In genomic region chr7:140476698-140477261, GRCh38 we compare ENCODE assay signal across 10 cellular contexts. TPM values are rescaled to one million over a fixed set of nuclear protein-coding genes. Genes with fewer than 3 reads are reported as not detected.
DNase-seq lines count a peak whose midpoint lies in the region; ATAC-seq, FAIRE-seq and TF ChIP-seq lines count a peak whose summit lies in the region.
"Had no signal": no experiment of that assay in that cellular context is flagged by ENCODE, and none has a peak within 500 bp of the region (broad histone marks: within the 10 kb centered on the region; RNA-seq: fewer than 3 reads in every experiment).

No MANE protein-coding gene starts in this region.

- H3K36me3 ChIP-seq in cardiac muscle cell (no peaks in the 10 kb centered on the region), HepG2 (replicated peaks in 1 of 2; ENCODE audit: control insufficient read depth in 1 of 2, insufficient read depth in 2 of 2, low read length in 2 of 2) (peaks cover 0 to under 1% of the 10 kb centered on the region in 2 experiments; a peak in 1 of 5 replicates), transverse colon (peaks cover 0 to 4% (median 0%) of the 10 kb centered on the region in 4 donors), sigmoid colon (peaks cover 0 to 3% (median 0%) of the 10 kb centered on the region in 4 donors)

- H3K4me3 ChIP-seq in cardiac muscle cell: peak overlapping the region; percentile 90
- H3K4me3 ChIP-seq in HepG2 (replicated peaks in 1 of 3; ENCODE audit: insufficient read depth in 1 of 3, low read depth in 2 of 3, low read length in 3 of 3): 0 out of 6 replicates have a peak overlapping the region, but pooled peaks of 1 of the 3 experiments have one; percentile 95
- H3K4me3 ChIP-seq in transverse colon: peak overlapping the region in 3 of 4 donors; percentile 90 to 95 (median 94)
- no peak overlapping the region for H3K4me3 ChIP-seq in sigmoid colon

- TF ChIP-seq RAD21 in HepG2 (CRISPR knock-in tag; IDR thresholded peaks at IDR 0.05): no peak

- H3K9ac ChIP-seq in HepG2 (ENCODE audit: insufficient read depth, low read depth, low read length): no peak overlapping the region

- H2AFZ ChIP-seq in HepG2 (ENCODE audit: low read length): no peak overlapping the region

- no peak for ATAC-seq in Right ventricle myocardium inferior
- ATAC-seq in activated CD8-positive, alpha-beta T cell treated with anti-CD3 and anti-CD28 coated beads, Interleukin-2, amount 10 ng/mL, durations not matched to agents 7 days and 5 days: no peak
- no peak for ATAC-seq in HepG2
- no peak for ATAC-seq in foreskin keratinocyte

- H3K4me2 ChIP-seq in HepG2 (ENCODE audit: low read depth, low read length): peak overlapping the region; percentile 87

- H3K36me3 Mint-ChIP-seq in activated CD8-positive, alpha-beta T cell treated with anti-CD3 and anti-CD28 coated beads, Interleukin-2, amount 10 ng/mL, durations not matched to agents 7 days and 5 days (ENCODE audit: low read depth): peaks cover 2% of the 10 kb centered on the region

- peak overlapping the region; percentile 92 for H3K27ac Mint-ChIP-seq in activated CD8-positive, alpha-beta T cell treated with anti-CD3 and anti-CD28 coated beads, Interleukin-2, amount 10 ng/mL, durations not matched to agents 7 days and 5 days

- TF ChIP-seq EP300 in HepG2 (IDR thresholded peaks at IDR 0.05; ENCODE audit: low read depth in 2 of 2, low read length in 2 of 2): no peak
- no peak for TF ChIP-seq EP300 in HepG2 (CRISPR knock-in tag; IDR thresholded peaks at IDR 0.05; ENCODE audit: borderline replicate concordance)
- no peak for TF ChIP-seq EP300 in transverse colon (IDR thresholded peaks at IDR 0.05; ENCODE audit: low read depth)
- TF ChIP-seq EP300 in sigmoid colon (IDR thresholded peaks at IDR 0.05): no peak

- peaks cover 32% of the 10 kb centered on the region for H3K4me1 Mint-ChIP-seq in activated CD8-positive, alpha-beta T cell treated with anti-CD3 and anti-CD28 coated beads, Interleukin-2, amount 10 ng/mL, durations not matched to agents 7 days and 5 days (ENCODE audit: low read depth)

- H3K79me2 ChIP-seq in HepG2 (ENCODE audit: insufficient read depth, low read length): peaks cover 62% of the 10 kb centered on the region

- H3K27me3 ChIP-seq in cardiac muscle cell (no peaks in the 10 kb centered on the region), HepG2 (ENCODE audit: control insufficient read depth in 1 of 2, insufficient read depth in 2 of 2, low read length in 2 of 2) (no peaks in the 10 kb centered on the region), transverse colon (no peaks in the 10 kb centered on the region), sigmoid colon (no peaks in the 10 kb centered on the region), foreskin keratinocyte (no peaks in the 10 kb centered on the region)

- peak overlapping the region; percentile 96 for H3K4me3 Mint-ChIP-seq in activated CD8-positive, alpha-beta T cell treated with anti-CD3 and anti-CD28 coated beads, Interleukin-2, amount 10 ng/mL, durations not matched to agents 7 days and 5 days

- POLR2A ChIA-PET in activated CD8-positive, alpha-beta T cell treated with anti-CD3 and anti-CD28 coated beads, Interleukin-2, amount 10 ng/mL, durations not matched to agents 7 days and 5 days (lab: Charles Lee): interaction anchor here (0.7 to 1.1 kb wide), 4 partner anchors 14 to 414 kb away, joined by 3 to 8 read pairs (median 4); partner anchors contain the start of genes KDM7A and PARP12
- POLR2A ChIA-PET in HepG2 (lab: Yijun Ruan, JAX): interaction anchor here (0.6 kb wide), 1 partner anchor 170 kb away, joined by 3 read pairs; no protein-coding TSS in a partner anchor

- H4K20me1 ChIP-seq in HepG2 (ENCODE audit: insufficient read depth, low read length): peaks cover 33% of the 10 kb centered on the region

- in situ Hi-C loops in HepG2 (cut with HindIII; ENCODE audit: extremely low pct_ligation_motif_present, low pct_unique_long_range_greater_than_20kb) (no loop called here), transverse colon (cut with MboI; ENCODE audit: low pct_ligation_motif_present in 1 of 4, low pct_unique_long_range_greater_than_20kb in 1 of 4, low sequenced_read_pairs in 3 of 4) (no loop called here)

- no TSS peak for BruUV-seq in HepG2 (replicated peaks; lab: Mats Ljungman, UMichigan)

- H3K4me1 ChIP-seq in cardiac muscle cell (ENCODE audit: low read depth): peaks cover 13% of the 10 kb centered on the region
- H3K4me1 ChIP-seq in HepG2 (ENCODE audit: insufficient read depth, low read length): peaks cover 28% of the 10 kb centered on the region
- peaks cover 14 to 37% (median 23%) of the 10 kb centered on the region in 4 donors for H3K4me1 ChIP-seq in transverse colon
- H3K4me1 ChIP-seq in sigmoid colon: peaks cover 0 to 34% (median 22%) of the 10 kb centered on the region in 4 donors
- H3K4me1 ChIP-seq in foreskin keratinocyte: no peaks in the 10 kb centered on the region

- no peak for DNase-seq in cardiac muscle cell (ENCODE audit: low read depth in 1 of 2, low spot score in 1 of 2)
- no peak for DNase-seq in Right ventricle myocardium inferior (ENCODE audit: missing footprints)
- DNase-seq in activated CD8-positive, alpha-beta T cell treated with anti-CD3 and anti-CD28 coated beads, Interleukin-2, amount 10 ng/mL, durations not matched to agents 7 days and 5 days: no peak
- DNase-seq in HepG2 (ENCODE audit: low spot score): no peak
- DNase-seq in transverse colon: no peak
- DNase-seq in NCI-H146 (lab: John Stamatoyannopoulos, UW): no peak
- no peak for DNase-seq in sigmoid colon
- no peak for DNase-seq in foreskin keratinocyte
- DNase-seq: NCI-H2029, Right ventricle myocardium superior had no signal

- FAIRE-seq in HepG2 (lab: Jason Lieb, UNC): no peak

- TF ChIP-seq POLR2A in HepG2 (IDR thresholded peaks at IDR 0.05; ENCODE audit: insufficient read depth in 1 of 2, low read depth in 2 of 2, low read length in 2 of 2) (no peak), transverse colon (IDR thresholded peaks at IDR 0.05) (no peak), sigmoid colon (IDR thresholded peaks at IDR 0.05) (no peak)

- CTCF ChIA-PET in activated CD8-positive, alpha-beta T cell treated with anti-CD3 and anti-CD28 coated beads, Interleukin-2, amount 10 ng/mL, durations not matched to agents 7 days and 5 days (lab: Charles Lee): interaction anchor here (0.6 to 4.6 kb wide), 19 partner anchors 11 to 1221 kb away, joined by 3 to 33 read pairs (median 5); partner anchors contain the start of genes RAB19 and SLC37A3
- CTCF ChIA-PET in HepG2 (lab: Yijun Ruan, JAX; ENCODE audit: low intra/inter-chr PET ratio, low total read pairs): interaction anchor here (1.9 kb wide), 1 partner anchor 16 kb away, joined by 22 read pairs; no protein-coding TSS in a partner anchor

- H3K27me3 Mint-ChIP-seq in activated CD8-positive, alpha-beta T cell treated with anti-CD3 and anti-CD28 coated beads, Interleukin-2, amount 10 ng/mL, durations not matched to agents 7 days and 5 days (ENCODE audit: low read depth): peaks cover 3% of the 10 kb centered on the region

- TF ChIP-seq CTCF in cardiac muscle cell (IDR thresholded peaks at IDR 0.05; ENCODE audit: low read depth, low read length): no peak
- TF ChIP-seq CTCF in HepG2 (CRISPR knock-in tag; IDR thresholded peaks at IDR 0.05): no peak
- TF ChIP-seq CTCF in transverse colon (IDR thresholded peaks at IDR 0.05): no peak
- TF ChIP-seq CTCF in sigmoid colon (IDR thresholded peaks at IDR 0.05): no peak
- TF ChIP-seq CTCF in foreskin keratinocyte (conservative IDR thresholded peaks at IDR 0.05): no peak

- no peaks in the 10 kb centered on the region for H3K9me3 Mint-ChIP-seq in activated CD8-positive, alpha-beta T cell treated with anti-CD3 and anti-CD28 coated beads, Interleukin-2, amount 10 ng/mL, durations not matched to agents 7 days and 5 days (ENCODE audit: insufficient read depth)

- H3K9me3 ChIP-seq in cardiac muscle cell (ENCODE audit: low read depth) (no peaks in the 10 kb centered on the region), HepG2 (ENCODE audit: low read length) (no peaks in the 10 kb centered on the region), transverse colon (no peaks in the 10 kb centered on the region), sigmoid colon (no peaks in the 10 kb centered on the region)

- intact Hi-C loops in Right ventricle myocardium inferior (cut with DNase I): no loop called here
- intact Hi-C loops in HepG2 (cut with micrococcal nuclease; ENCODE audit: unreplicated experiment): no loop called here
- intact Hi-C loops in transverse colon (cut with DNase I; ENCODE audit: low total_unique reads): loop anchor here (5.0 kb wide), 1 partner anchor 176 kb away; no protein-coding TSS in a partner anchor
- intact Hi-C loops in sigmoid colon (cut with DNase I): loop anchor here (2.0 to 10.0 kb wide), 4 partner anchors 41 to 538 kb away; partner anchors contain the start of genes KDM7A and MRPS33

- WGBS in HepG2 (ENCODE audit: low lambda C conversion rate): 87% methylated on average over 11 of the region's 11 CpGs
- 30 to 52% methylated on average over 1 to 11 of the region's 11 CpGs for WGBS in transverse colon (ENCODE audit: low coverage in 1 of 2), 2 donors
- WGBS in sigmoid colon, 2 donors: 28 to 76% methylated on average over 11 of the region's 11 CpGs

- H3K27ac ChIP-seq in cardiac muscle cell: no peak overlapping the region
- no peak overlapping the region for H3K27ac ChIP-seq in HepG2 (ENCODE audit: extremely low read length, insufficient read depth, low read length)
- peak overlapping the region; percentile 96 to 98 (median 97) for H3K27ac ChIP-seq in transverse colon
- peak overlapping the region in 2 of 4 donors; percentile 87 to 96 for H3K27ac ChIP-seq in sigmoid colon
- no peak overlapping the region for H3K27ac ChIP-seq in foreskin keratinocyte

RNA-seq across cellular contexts. Expression of gene MKRN1, which starts 2.5 kb away (rescaled TPM):
- total RNA-seq in cardiac muscle cell (143 and 247 TPM in 2 replicates), Right ventricle myocardium inferior (99.0 TPM), HepG2 (2016; rRNA removed; fragmentation: Illumina TruSeq; extraction: Trizol) (32.8 and 38.2 TPM in 2 replicates), transverse colon (100 to 1,000 TPM; 143 to 288 (median 187) TPM), sigmoid colon (10 to 100 TPM; 63.5 to 73.7 (median 69.4) TPM), foreskin keratinocyte (54.8 and 56.9 TPM in 2 replicates)
- polyA plus RNA-seq in cardiac muscle cell (156 and 216 TPM in 2 replicates), HepG2 (2011; rRNA removed) (27.5 and 28.5 TPM in 2 replicates), sigmoid colon (100 to 1,000 TPM in 2 of 3 donors, 10 to 100 TPM in 1; 83.8 to 118 (median 103) TPM), foreskin keratinocyte (34.1 and 37.0 TPM in 2 replicates)
- 10 to 100 TPM; 51.5 to 53.9 TPM for total RNA-seq in activated CD8-positive, alpha-beta T cell treated with anti-CD3 and anti-CD28 coated beads, Interleukin-2, amount 10 ng/mL, durations not matched to agents 7 days and 5 days
- 10.2 and 10.5 TPM in 2 replicates for total RNA-seq in HepG2 (2016; cell fraction: cytosol; rRNA removed; fragmentation: Illumina TruSeq; extraction: Trizol; ENCODE audit: low read depth)
- 36.2 and 37.5 TPM in 2 replicates for total RNA-seq in HepG2 (2016; cell fraction: insoluble cytoplasmic fraction; rRNA removed; fragmentation: Illumina TruSeq; extraction: Trizol)
- total RNA-seq in HepG2 (2016; cell fraction: membrane; rRNA removed; fragmentation: Illumina TruSeq; extraction: Trizol): 20.2 and 21.3 TPM in 2 replicates
- total RNA-seq in HepG2 (2016; cell fraction: nucleus; rRNA removed; fragmentation: Illumina TruSeq; extraction: Trizol): 29.8 and 30.2 TPM in 2 replicates
- 25.5 and 28.8 TPM in 2 replicates for polyA plus RNA-seq in HepG2 (2011; cell fraction: cytosol; rRNA removed)
- 22.5 and 27.8 TPM in 2 replicates for polyA plus RNA-seq in HepG2 (2011; cell fraction: nucleus; rRNA removed)
- polyA plus RNA-seq in HepG2 (2012): 54.2 and 55.8 TPM in 2 replicates
- polyA plus RNA-seq in HepG2 (2016; cell fraction: cytosol; fragmentation: Illumina TruSeq; extraction: Trizol; ENCODE audit: low read depth): 7.0 and 7.2 TPM in 2 replicates
- 34.8 and 35.1 TPM in 2 replicates for polyA plus RNA-seq in HepG2 (2016; cell fraction: insoluble cytoplasmic fraction; fragmentation: Illumina TruSeq; extraction: Trizol; ENCODE audit: low read depth)
- polyA plus RNA-seq in HepG2 (2016; cell fraction: membrane; fragmentation: Illumina TruSeq; extraction: Trizol; ENCODE audit: low read depth): 11.7 and 14.8 TPM in 2 replicates
- 38.2 and 40.5 TPM in 2 replicates for polyA plus RNA-seq in HepG2 (2016; cell fraction: nucleus; fragmentation: Illumina TruSeq; extraction: Trizol; ENCODE audit: insufficient read depth, low read depth)
- polyA minus RNA-seq in HepG2 (2011; rRNA and poly(A)+ RNA removed; ENCODE audit: low replicate concordance): 38.3 and 51.2 TPM in 2 replicates
- 23.6 and 33.5 TPM in 2 replicates for polyA minus RNA-seq in HepG2 (2011; cell fraction: cytosol; rRNA and poly(A)+ RNA removed)
- 31.3 and 38.8 TPM in 2 replicates for polyA minus RNA-seq in HepG2 (2011; cell fraction: nucleus; rRNA and poly(A)+ RNA removed)

Comparison
In these comparisons a context has a peak if more than half of its experiments do, and no peak if none do; other contexts are left out.
1. H3K27ac ChIP-seq: peak in transverse colon (4 of 4); none in cardiac muscle cell (single experiment), HepG2 (single experiment) and foreskin keratinocyte (single experiment).
2. H3K4me3 ChIP-seq: peak in cardiac muscle cell (single experiment) and transverse colon (3 of 4); none in sigmoid colon (0 of 4).
3. intact Hi-C loops: an anchor here in transverse colon (5.0 kb wide) and sigmoid colon (2.0 to 10.0 kb wide); none called in Right ventricle myocardium inferior and HepG2.